Comparison of ENCODE assay signal across 10 cellular contexts in the genomic region with DNA sequence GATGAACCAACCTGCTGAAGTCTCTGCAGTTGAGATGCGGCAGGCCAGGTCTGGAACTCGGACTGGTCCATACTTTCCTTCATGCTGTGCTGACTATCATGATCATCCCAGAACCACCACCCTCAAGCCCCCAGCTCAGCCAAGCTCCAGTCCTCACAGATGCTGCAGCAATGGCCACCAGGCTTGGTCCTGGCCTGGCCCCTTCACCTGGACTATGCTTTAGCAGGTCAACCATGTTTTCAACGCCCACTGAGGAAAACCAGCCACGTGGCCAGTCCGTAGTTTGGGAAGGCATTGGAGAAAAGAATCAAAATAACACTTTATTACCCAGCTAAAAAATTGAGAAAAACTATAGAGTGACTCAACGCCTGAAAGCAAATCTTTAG. TPM values are rescaled to one million over a fixed set of nuclear protein-coding genes. Genes with fewer than 3 reads are reported as not detected.
A peak's percentile ranks its signal among the peaks of the same experiment; 100 is the strongest.
DNase-seq lines count a peak whose midpoint lies in the region; ATAC-seq and TF ChIP-seq lines count a peak whose summit lies in the region.
"Had no signal": no experiment of that assay in that cellular context is flagged by ENCODE, and none has a peak within 500 bp of the region (broad histone marks: within the 10 kb centered on the region; RNA-seq: fewer than 3 reads in every experiment).

No MANE protein-coding gene starts in this region.

- H3K9me3 ChIP-seq in Peyer's patch = no peaks in the 10 kb centered on the region
- no peaks in the 10 kb centered on the region for H3K9me3 ChIP-seq in esophagus (ENCODE audit: control insufficient read depth in 2 of 2, insufficient read depth in 1 of 2, low read depth in 1 of 2, low read length in 1 of 2)
- no peaks in the 10 kb centered on the region for H3K9me3 ChIP-seq in vagina
- H3K9me3 ChIP-seq: SJSA1 had no signal

- 62 to 65% methylated on average over 6 of the region's 6 CpGs for WGBS in esophagus, 2 donors

- no peak for ATAC-seq in HG03045 (IDR thresholded peaks at IDR 0.05; ENCODE audit: unreplicated experiment)

- TF ChIP-seq CTCF in Peyer's patch (IDR thresholded peaks at IDR 0.05) = no peak
- no peak for TF ChIP-seq CTCF in vagina (IDR thresholded peaks at IDR 0.05)

- H3K4me1 ChIP-seq in Peyer's patch (peaks cover 0 to 37% (median 24%) of the 10 kb centered on the region in 4 donors), esophagus (ENCODE audit: control insufficient read depth in 2 of 2, insufficient read depth in 2 of 2, low read length in 1 of 2) (peaks cover 2 to 7% of the 10 kb centered on the region in 2 donors), vagina (peaks cover 29% of the 10 kb centered on the region)
- H3K4me1 ChIP-seq: SJSA1 had no signal

- H3K36me3 ChIP-seq in Peyer's patch (no peaks in the 10 kb centered on the region), esophagus (ENCODE audit: control insufficient read depth in 2 of 2, insufficient read depth in 2 of 2, low read length in 1 of 2) (no peaks in the 10 kb centered on the region), vagina (no peaks in the 10 kb centered on the region)
- H3K36me3 ChIP-seq: SJSA1 had no signal

- DNase-seq in stimulated activated CD4-positive, alpha-beta T cell treated with anti-CD3 and anti-CD28 coated beads, Interleukin-15, amount 100 ng/mL, for 24 hours = peak; percentile 30
- no peak for DNase-seq in stimulated activated CD4-positive, alpha-beta T cell treated with anti-CD3 and anti-CD28 coated beads, Interleukin-4, amount 100 ng/mL, for 1 hour
- DNase-seq in Peyer's patch = no peak
- no peak for DNase-seq in vagina (ENCODE audit: extremely low spot score in 2 of 2)
- DNase-seq in NCI-H774 (lab: John Stamatoyannopoulos, UW) = no peak
- no peak for DNase-seq in RPMI8226
- DNase-seq: NCI-H2029 had no signal

- peak overlapping the region; percentile 68 to 86 (median 78) for H3K27ac ChIP-seq in Peyer's patch
- peak overlapping the region; percentile 48 to 69 for H3K27ac ChIP-seq in esophagus (ENCODE audit: low read depth in 2 of 2, low read length in 1 of 2)
- H3K27ac ChIP-seq in vagina = peak overlapping the region; percentile 33
- H3K27ac ChIP-seq: SJSA1 had no signal

- H3K4me3 ChIP-seq in Peyer's patch = peak overlapping the region in 2 of 4 donors; percentile 16 to 21
- H3K4me3 ChIP-seq in esophagus (ENCODE audit: low read depth in 1 of 2, low read length in 2 of 2) = no peak overlapping the region
- H3K4me3 ChIP-seq in vagina = peak overlapping the region in 1 of 2 donors; percentile 13
- H3K4me3 ChIP-seq: SJSA1 had no signal

- no peak for TF ChIP-seq POLR2A in Peyer's patch (IDR thresholded peaks at IDR 0.05)
- no peak for TF ChIP-seq POLR2A in vagina (IDR thresholded peaks at IDR 0.05)

- intact Hi-C loops in vagina (cut with DNase I) = no loop called here

- H3K27me3 ChIP-seq in Peyer's patch = no peaks in the 10 kb centered on the region
- no peaks in the 10 kb centered on the region for H3K27me3 ChIP-seq in esophagus (ENCODE audit: control insufficient read depth in 1 of 2, insufficient read depth in 2 of 2, low read length in 2 of 2)
- no peaks in the 10 kb centered on the region for H3K27me3 ChIP-seq in vagina
- H3K27me3 ChIP-seq: SJSA1 had no signal

RNA-seq across cellular contexts. Expression of a gene that starts 1.4 kb away (rescaled TPM):
- total RNA-seq in Peyer's patch (1 to 10 TPM in 2 of 4 donors, not detected in 2; 1.5 to 1.7 TPM), vagina (4.2 TPM)
- polyA plus RNA-seq in esophagus = 1 to 10 TPM in 1 of 2 donors, under 1 TPM in 1; 0.71 to 4.8 TPM
- total RNA-seq: SJSA1 had no signal
